ENCODE assay signal across 8 cellular contexts in the genomic region with DNA sequence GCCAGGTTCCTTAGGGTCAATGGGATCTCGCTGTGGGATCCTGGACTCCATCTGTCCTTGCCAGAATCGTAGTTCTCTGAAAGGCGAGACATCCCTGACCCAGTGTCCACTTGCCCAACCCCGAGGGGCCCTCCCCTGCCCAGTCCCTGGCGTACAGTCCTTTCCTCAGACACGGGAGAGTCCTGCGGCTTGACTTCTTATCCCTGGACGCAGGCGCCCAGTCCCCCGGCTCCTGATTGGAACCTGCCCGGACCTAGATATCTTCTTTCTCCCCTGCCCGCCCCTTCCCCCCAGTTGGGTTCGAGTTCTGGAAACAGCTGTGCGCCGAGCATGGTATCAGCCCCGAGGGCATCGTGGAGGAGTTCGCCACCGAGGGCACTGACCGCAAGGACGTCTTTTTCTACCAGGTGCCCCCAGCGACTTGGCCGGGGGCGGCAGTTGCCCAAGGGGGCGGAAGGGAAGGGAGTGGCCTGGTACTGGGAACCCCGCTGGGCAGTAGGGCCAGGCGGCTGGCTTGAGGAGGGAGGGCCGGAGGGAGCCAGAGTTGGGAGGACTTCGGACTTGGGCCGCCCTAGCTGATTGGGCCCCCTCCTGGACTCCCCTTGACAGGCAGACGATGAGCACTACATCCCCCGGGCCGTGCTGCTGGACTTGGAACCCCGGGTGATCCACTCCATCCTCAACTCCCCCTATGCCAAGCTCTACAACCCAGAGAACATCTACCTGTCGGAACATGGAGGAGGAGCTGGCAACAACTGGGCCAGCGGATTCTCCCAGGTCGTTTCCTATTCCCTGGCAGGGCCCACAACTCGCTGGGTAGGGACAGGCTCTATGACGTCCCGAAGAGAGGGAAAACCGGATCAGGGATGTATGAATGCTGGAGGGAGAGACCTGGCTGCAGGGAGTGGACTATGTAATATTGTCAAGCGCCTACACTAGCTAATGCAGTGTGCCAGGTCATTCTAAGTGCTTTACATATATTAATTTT. TPM values are rescaled to one million over a fixed set of nuclear protein-coding genes. Genes with fewer than 3 reads are reported as not detected.
DNase-seq lines count a peak whose midpoint lies in the region; FAIRE-seq and TF ChIP-seq lines count a peak whose summit lies in the region.
"Not testable (repeated sequence)": the region's sequence is repeated elsewhere in the genome, so short reads cannot be mapped to it uniquely, and the experiment has no call there.

No MANE protein-coding gene starts in this region.

- POLR2A ChIA-PET in activated CD4-positive, alpha-beta T cell treated with anti-CD3 and anti-CD28 coated beads, Interleukin-2, amount 10 ng/mL, durations not matched to agents 7 days and 5 days (lab: Charles Lee), result interaction anchor here (0.8 to 0.9 kb wide), 2 partner anchors 68 to 69 kb away, joined by 4 to 6 read pairs; no protein-coding TSS in a partner anchor

- not testable (repeated sequence) for TF ChIP-seq POLR2A in stomach (IDR thresholded peaks at IDR 0.05)

- DNase-seq in CMK (ENCODE audit: low read depth), result peak; percentile 34
- peak in 1 of 2 experiments; percentile 36 for DNase-seq in HAP-1 (ENCODE audit: low spot score in 2 of 2)
- DNase-seq in NCI-H2227 (lab: John Stamatoyannopoulos, UW; ENCODE audit: unreplicated experiment), result peak; percentile 53
- peak; percentile 32 for DNase-seq in activated CD4-positive, alpha-beta T cell treated with anti-CD3 and anti-CD28 coated beads, Interleukin-2, amount 10 ng/mL, durations not matched to agents 7 days and 5 days
- DNase-seq in bronchial epithelial cell (ENCODE audit: low read depth); right atrium auricular region (ENCODE audit: low spot score); stomach: not testable (repeated sequence)

- H3F3A ChIP-seq in neural cell (ENCODE audit: insufficient read depth, low read length, poor library complexity, severe bottlenecking), result not testable (repeated sequence)

- H3K9me3 Mint-ChIP-seq in activated CD4-positive, alpha-beta T cell treated with anti-CD3 and anti-CD28 coated beads, Interleukin-2, amount 10 ng/mL, durations not matched to agents 7 days and 5 days, result not testable (repeated sequence)

- H3K27me3 Mint-ChIP-seq in activated CD4-positive, alpha-beta T cell treated with anti-CD3 and anti-CD28 coated beads, Interleukin-2, amount 10 ng/mL, durations not matched to agents 7 days and 5 days, result not testable (repeated sequence)

- TF ChIP-seq RAD21 in neural cell (conservative IDR thresholded peaks at IDR 0.05), result not testable (repeated sequence)

- not testable (repeated sequence) for TF ChIP-seq EP300 in neural cell (conservative IDR thresholded peaks at IDR 0.05; ENCODE audit: poor library complexity, severe bottlenecking); stomach (IDR thresholded peaks at IDR 0.05)

- in situ Hi-C loops in HAP-1 (cut with MboI; ENCODE audit: low sequenced_read_pairs), result not testable (repeated sequence)

- H3K4me1 ChIP-seq in HAP-1 (peaks cover 15% of the 10 kb centered on the region), right atrium auricular region (peaks cover 0 to 40% of the 10 kb centered on the region in 2 donors), stomach (peaks cover 29 to 47% (median 41%) of the 10 kb centered on the region in 4 donors)

- FAIRE-seq in bronchial epithelial cell (lab: Jason Lieb, UNC), result not testable (repeated sequence)

- WGBS in stomach, 5 donors, result 7 to 10% (median 8%) methylated on average over 27 to 35 of the region's 42 CpGs

- not testable (repeated sequence) for TF ChIP-seq CTCF in bronchial epithelial cell (IDR thresholded peaks at IDR 0.05; ENCODE audit: insufficient read depth, low read length, severe bottlenecking); right atrium auricular region (IDR thresholded peaks at IDR 0.05); neural cell (IDR thresholded peaks at IDR 0.05; ENCODE audit: poor library complexity, severe bottlenecking); stomach (IDR thresholded peaks at IDR 0.05)

- H3K27me3 ChIP-seq in HAP-1 (ENCODE audit: low read depth); bronchial epithelial cell (ENCODE audit: control insufficient read depth, insufficient read depth, low read length); right atrium auricular region; neural cell (ENCODE audit: insufficient read depth, low read depth, low read length); stomach: not testable (repeated sequence)

- peaks cover 37% of the 10 kb centered on the region for H3K36me3 Mint-ChIP-seq in activated CD4-positive, alpha-beta T cell treated with anti-CD3 and anti-CD28 coated beads, Interleukin-2, amount 10 ng/mL, durations not matched to agents 7 days and 5 days (ENCODE audit: low read depth)

- H3K36me3 ChIP-seq in HAP-1 (replicated peaks), result peaks cover 36% of the 10 kb centered on the region
- peaks cover 21% of the 10 kb centered on the region for H3K36me3 ChIP-seq in bronchial epithelial cell (ENCODE audit: control insufficient read depth, insufficient read depth, low read length)
- peaks cover 32% of the 10 kb centered on the region for H3K36me3 ChIP-seq in right atrium auricular region
- not testable (repeated sequence) for H3K36me3 ChIP-seq in neural cell (ENCODE audit: insufficient read depth, low read length)
- H3K36me3 ChIP-seq in stomach, result peaks cover 34 to 39% (median 37%) of the 10 kb centered on the region in 4 donors

- intact Hi-C loops in stomach (cut with DNase I; ENCODE audit: low total_unique reads), result not testable (repeated sequence)

- H3K4me2 ChIP-seq in neural cell (ENCODE audit: low read length), result peak overlapping the region; percentile 55

- H3K4me3 ChIP-seq in HAP-1 (peak overlapping the region; percentile 97), bronchial epithelial cell (ENCODE audit: low read depth, low read length) (peak overlapping the region; percentile 51), right atrium auricular region (peak overlapping the region; percentile 45 to 91), neural cell (ENCODE audit: low read length) (peak overlapping the region; percentile 78), stomach (peak overlapping the region; percentile 71 to 91 (median 83))

- peak overlapping the region; percentile 85 to 89 for H3K27ac ChIP-seq in right atrium auricular region
- peak overlapping the region; percentile 67 for H3K27ac ChIP-seq in neural cell (ENCODE audit: low read length)
- peak overlapping the region; percentile 81 to 94 (median 91) for H3K27ac ChIP-seq in stomach

- not testable (repeated sequence) for H4K20me1 ChIP-seq in neural cell (ENCODE audit: insufficient read depth)

- peak overlapping the region; percentile 52 for H2AFZ ChIP-seq in neural cell (ENCODE audit: low read depth, low read length)

- CTCF ChIA-PET in activated CD4-positive, alpha-beta T cell treated with anti-CD3 and anti-CD28 coated beads, Interleukin-2, amount 10 ng/mL, durations not matched to agents 7 days and 5 days (lab: Charles Lee), result interaction anchor here (0.7 to 3.0 kb wide), 5 partner anchors 8 to 339 kb away, joined by 3 to 15 read pairs (median 5); a partner anchor contains a TSS

- H3K27ac Mint-ChIP-seq in activated CD4-positive, alpha-beta T cell treated with anti-CD3 and anti-CD28 coated beads, Interleukin-2, amount 10 ng/mL, durations not matched to agents 7 days and 5 days, result peak overlapping the region; percentile 95

- peak overlapping the region; percentile 98 for H3K4me3 Mint-ChIP-seq in activated CD4-positive, alpha-beta T cell treated with anti-CD3 and anti-CD28 coated beads, Interleukin-2, amount 10 ng/mL, durations not matched to agents 7 days and 5 days

- H3K9me3 ChIP-seq in HAP-1; right atrium auricular region; neural cell (ENCODE audit: low read length); stomach: not testable (repeated sequence)

- peaks cover 35% of the 10 kb centered on the region for H3K4me1 Mint-ChIP-seq in activated CD4-positive, alpha-beta T cell treated with anti-CD3 and anti-CD28 coated beads, Interleukin-2, amount 10 ng/mL, durations not matched to agents 7 days and 5 days

- H3K79me2 ChIP-seq in neural cell (replicated peaks; ENCODE audit: insufficient read depth, low read length), result peaks cover 37% of the 10 kb centered on the region

- not testable (repeated sequence) for H3K9me2 ChIP-seq in neural cell (ENCODE audit: insufficient read depth, low read length)

- H3K9ac ChIP-seq in neural cell (ENCODE audit: low read length), result peak overlapping the region; percentile 76

RNA-seq across cellular contexts. Expression of a gene that starts 0.6 kb away (rescaled TPM):
- total RNA-seq in activated CD4-positive, alpha-beta T cell treated with anti-CD3 and anti-CD28 coated beads, Interleukin-2, amount 10 ng/mL, durations not matched to agents 7 days and 5 days, result 10 to 100 TPM; 61.6 TPM
- total RNA-seq in bronchial epithelial cell (12.1 and 21.5 TPM in 2 replicates), right atrium auricular region (10 to 100 TPM; 28.8 to 55.9 TPM), stomach (10 to 100 TPM; 18.5 to 72.4 (median 49.2) TPM)
- polyA plus RNA-seq in neural cell (14.2 and 22.3 TPM in 2 replicates), stomach (10 to 100 TPM; 33.3 to 51.5 (median 42.2) TPM)
- polyA minus RNA-seq in neural cell, result 16.2 and 19.7 TPM in 2 replicates

RNA-seq across cellular contexts. Expression of a gene that starts 0.9 kb away (rescaled TPM):
- total RNA-seq in activated CD4-positive, alpha-beta T cell treated with anti-CD3 and anti-CD28 coated beads, Interleukin-2, amount 10 ng/mL, durations not matched to agents 7 days and 5 days, result 10 to 100 TPM; 60.2 to 65.9 TPM
- total RNA-seq in bronchial epithelial cell, result 66.1 and 69.3 TPM in 2 replicates
- total RNA-seq in right atrium auricular region, result 10 to 100 TPM; 30.4 to 31.1 TPM
- 30.1 and 34.6 TPM in 2 replicates for polyA plus RNA-seq in neural cell
- polyA minus RNA-seq in neural cell, result 56.6 and 59.9 TPM in 2 replicates
- 10 to 100 TPM; 21.1 to 74.8 (median 51.0) TPM for total RNA-seq in stomach
- 10 to 100 TPM in 2 of 3 donors, 1 to 10 TPM in 1; 9.5 to 20.4 (median 15.4) TPM for polyA plus RNA-seq in stomach

RNA-seq across cellular contexts. Expression of a gene that starts 32.6 kb away (rescaled TPM):
- 10 to 100 TPM; 17.4 to 18.5 TPM for total RNA-seq in activated CD4-positive, alpha-beta T cell treated with anti-CD3 and anti-CD28 coated beads, Interleukin-2, amount 10 ng/mL, durations not matched to agents 7 days and 5 days
- total RNA-seq in bronchial epithelial cell, result 1.3 and 2.0 TPM in 2 replicates
- 1 to 10 TPM; 1.2 to 1.6 TPM for total RNA-seq in right atrium auricular region
- 22.5 and 36.2 TPM in 2 replicates for polyA plus RNA-seq in neural cell
- polyA minus RNA-seq in neural cell, result 6.3 and 8.0 TPM in 2 replicates
- total RNA-seq in stomach, result 1 to 10 TPM in 2 of 5 donors, under 1 TPM in 1, not detected in 2; 0.89 to 3.3 (median 2.4) TPM
- 1 to 10 TPM; 5.1 to 6.5 (median 5.2) TPM for polyA plus RNA-seq in stomach

RNA-seq across cellular contexts. Expression of a gene that starts 43.2 kb away (rescaled TPM):
- 10 to 100 TPM; 56.7 to 62.3 TPM for total RNA-seq in activated CD4-positive, alpha-beta T cell treated with anti-CD3 and anti-CD28 coated beads, Interleukin-2, amount 10 ng/mL, durations not matched to agents 7 days and 5 days
- total RNA-seq in bronchial epithelial cell, result 28.3 and 33.2 TPM in 2 replicates
- total RNA-seq in right atrium auricular region, result 10 to 100 TPM; 40.1 to 63.6 TPM
- 35.7 and 47.2 TPM in 2 replicates for polyA plus RNA-seq in neural cell
- polyA minus RNA-seq in neural cell, result 41.1 and 45.0 TPM in 2 replicates
- total RNA-seq in stomach, result 100 to 1,000 TPM in 1 of 5 donors, 10 to 100 TPM in 4; 39.7 to 101 (median 62.5) TPM
- 10 to 100 TPM; 39.1 to 83.4 (median 55.5) TPM for polyA plus RNA-seq in stomach

RNA-seq across cellular contexts. Expression of a gene that starts 48.2 kb away (rescaled TPM):
- 10 to 100 TPM; 72.5 to 86.1 TPM for total RNA-seq in activated CD4-positive, alpha-beta T cell treated with anti-CD3 and anti-CD28 coated beads, Interleukin-2, amount 10 ng/mL, durations not matched to agents 7 days and 5 days
- total RNA-seq in bronchial epithelial cell (9.0 and 18.4 TPM in 2 replicates), right atrium auricular region (10 to 100 TPM; 18.1 to 19.0 TPM), stomach (100 to 1,000 TPM in 1 of 5 donors, 10 to 100 TPM in 4; 15.6 to 127 (median 43.5) TPM)
- polyA plus RNA-seq in neural cell (8.2 and 10.1 TPM in 2 replicates), stomach (10 to 100 TPM; 79.6 to 93.4 (median 88.4) TPM)
- polyA minus RNA-seq in neural cell, result 4.6 and 5.4 TPM in 2 replicates
